24 cellular contexts compared by ENCODE assay signal in the genomic region with DNA sequence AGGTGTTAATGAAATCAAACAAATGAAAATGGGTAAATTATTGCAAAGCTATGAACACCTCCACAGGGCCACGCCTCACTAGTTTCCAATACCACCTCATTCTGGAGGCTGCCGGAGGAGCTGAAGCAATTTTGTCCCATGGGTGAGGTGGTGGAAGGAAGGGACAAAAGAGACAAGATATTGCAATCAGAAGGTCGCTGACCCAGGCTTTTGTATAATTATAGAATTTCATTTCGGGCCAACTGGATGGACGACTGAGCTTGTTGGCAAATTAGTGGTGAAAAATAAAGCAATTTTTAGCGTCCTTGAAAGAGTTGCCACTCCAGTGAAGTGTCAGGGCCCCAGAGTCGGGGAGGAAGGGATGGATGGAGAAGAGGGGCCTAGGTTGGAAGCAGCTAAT.
"Had no signal": no experiment of that assay in that cellular context is flagged by ENCODE, and none has a peak within 500 bp of the region (broad histone marks: within the 10 kb centered on the region; RNA-seq: fewer than 3 reads in every experiment).

No MANE protein-coding gene starts in this region.

- H3K27me3 ChIP-seq: foreskin keratinocyte had no signal

- H3K27ac Mint-ChIP-seq: effector memory CD8-positive, alpha-beta T cell; endodermal cell; mesothelial cell of epicardium had no signal

- H3K9me3 ChIP-seq: gastrocnemius medialis, left ventricle myocardium inferior, lower lobe of right lung, mucosa of descending colon had no signal

- H3K27ac ChIP-seq: coronary artery, dorsolateral prefrontal cortex, epithelial cell of prostate, foreskin keratinocyte, gastrocnemius medialis, heart right ventricle, left ventricle myocardium inferior, lower lobe of right lung had no signal

- H3K4me1 Mint-ChIP-seq: endodermal cell, mesothelial cell of epicardium had no signal

- H3K4me1 ChIP-seq: foreskin keratinocyte, gastrocnemius medialis, heart right ventricle, left ventricle myocardium inferior, lower lobe of right lung had no signal

- H3K9me3 Mint-ChIP-seq: effector memory CD8-positive, alpha-beta T cell; endodermal cell; mesothelial cell of epicardium had no signal

- ATAC-seq: effector memory CD8-positive, alpha-beta T cell; esophagus mucosa; foreskin keratinocyte; gastrocnemius medialis; heart right ventricle; left colon; left lobe of liver; lower lobe of right lung; mucosa of descending colon had no signal

- H3K4me3 Mint-ChIP-seq: effector memory CD8-positive, alpha-beta T cell; endodermal cell; mesothelial cell of epicardium had no signal

- DNase-seq: central memory CD4-positive, alpha-beta T cell; dermis blood vessel endothelial cell; dorsolateral prefrontal cortex; effector CD8-positive, alpha-beta T cell; effector memory CD8-positive, alpha-beta T cell; endodermal cell; erythroblast; foreskin keratinocyte; gastrocnemius medialis; glutamatergic neuron; heart right ventricle; hippocampal formation; kidney; kidney glomerular epithelial cell; left colon; left ventricle myocardium inferior; lower lobe of right lung; mesenchymal stem cell; mucosa of descending colon had no signal

- H3K4me3 ChIP-seq: coronary artery, dorsolateral prefrontal cortex, gastrocnemius medialis, heart right ventricle, left ventricle myocardium inferior, lower lobe of right lung, mucosa of descending colon had no signal

- H3K36me3 Mint-ChIP-seq: mesothelial cell of epicardium had no signal

- H3K36me3 ChIP-seq: gastrocnemius medialis, heart right ventricle, left ventricle myocardium inferior, lower lobe of right lung had no signal
